ENCODE assay signal across 8 cellular contexts in genomic region chr14:68377459-68377858, GRCh38.
A peak's percentile ranks its signal among the peaks of the same experiment; 100 is the strongest.
DNase-seq lines count a peak whose midpoint lies in the region; ATAC-seq and TF ChIP-seq lines count a peak whose summit lies in the region.

No MANE protein-coding gene starts in this region.

- peaks cover 0 to 3% (median 0%) of the 10 kb centered on the region in 3 donors for H3K36me3 Mint-ChIP-seq in immature natural killer cell
- H3K36me3 Mint-ChIP-seq in stimulated activated naive B cell treated with anti-CD40 and anti-IgM and Interleukin-4, amounts not matched to agents 10 μg/mL and 1 μg/mL and 100 μg/mL, for 72 hours, result peaks cover 2 to 11% of the 10 kb centered on the region in 2 donors

- H3K79me2 ChIP-seq in Karpas-422 (ENCODE audit: low read length), result no peaks in the 10 kb centered on the region

- peak in 1 of 2 donors; percentile 23 for TF ChIP-seq POLR2A in adrenal gland (IDR thresholded peaks at IDR 0.05)

- 59 to 68% (median 63%) methylated on average over 8 of the region's 8 CpGs for WGBS in adrenal gland, 4 donors

- no peak overlapping the region for H3K9ac ChIP-seq in Karpas-422 (ENCODE audit: low read length)

- H3K4me3 Mint-ChIP-seq in immature natural killer cell, result peak overlapping the region in 4 of 5 donors; percentile 8 to 44 (median 28)
- H3K4me3 Mint-ChIP-seq in stimulated activated naive B cell treated with anti-CD40 and anti-IgM and Interleukin-4, amounts not matched to agents 10 μg/mL and 1 μg/mL and 100 μg/mL, for 72 hours, result peak overlapping the region; percentile 6 to 59

- intact Hi-C loops in adrenal gland (cut with DNase I), result loop anchor here in 1 of 2 donors (10.0 kb wide), 1 partner anchor 73 kb away; no protein-coding TSS in a partner anchor

- H3K4me2 ChIP-seq in Karpas-422 (ENCODE audit: low read depth, low read length, poor library complexity, severe bottlenecking), result no peak overlapping the region

- H3K27me3 Mint-ChIP-seq in immature natural killer cell (ENCODE audit: low read depth in 3 of 3), result no peaks in the 10 kb centered on the region
- no peaks in the 10 kb centered on the region for H3K27me3 Mint-ChIP-seq in stimulated activated naive B cell treated with anti-CD40 and anti-IgM and Interleukin-4, amounts not matched to agents 10 μg/mL and 1 μg/mL and 100 μg/mL, for 72 hours

- peak; percentile 28 to 44 for ATAC-seq in stimulated activated naive B cell treated with anti-CD40 and anti-IgM and Interleukin-4, amounts not matched to agents 10 μg/mL and 1 μg/mL and 100 μg/mL, for 72 hours (replicated peaks)

- H3K9me2 ChIP-seq in Karpas-422 (replicated peaks; ENCODE audit: insufficient read depth, low read length), result no peaks in the 10 kb centered on the region

- no peak overlapping the region for H3K4me3 ChIP-seq in adrenal gland
- no peak overlapping the region for H3K4me3 ChIP-seq in Karpas-422 (ENCODE audit: low read length)

- H3K9me3 ChIP-seq in adrenal gland (replicated peaks in 1 of 3) (no peaks in the 10 kb centered on the region), Karpas-422 (ENCODE audit: low read length) (no peaks in the 10 kb centered on the region)

- H3K27ac Mint-ChIP-seq in immature natural killer cell, result peak overlapping the region; percentile 13 to 87 (median 57)
- peak overlapping the region; percentile 82 for H3K27ac Mint-ChIP-seq in stimulated activated naive B cell treated with anti-CD40 and anti-IgM and Interleukin-4, amounts not matched to agents 10 μg/mL and 1 μg/mL and 100 μg/mL, for 72 hours

- no peak for TF ChIP-seq CTCF in adrenal gland (IDR thresholded peaks at IDR 0.05)

- in situ Hi-C loops in KBM-7 (cut with MboI; ENCODE audit: low pct_unique_long_range_greater_than_20kb, low sequenced_read_pairs), result no loop called here

- peak; percentile 70 for DNase-seq in KBM-7
- peak; percentile 42 to 74 (median 51) for DNase-seq in adrenal gland
- DNase-seq in immature natural killer cell, result peak in 1 of 3 donors; percentile 10
- DNase-seq in stimulated activated naive B cell treated with anti-CD40 and anti-IgM and Interleukin-4, amounts not matched to agents 10 μg/mL and 1 μg/mL and 100 μg/mL, for 72 hours, result no peak
- DNase-seq in activated naive CD4-positive, alpha-beta T cell treated with anti-CD3 and anti-CD28 coated beads, Interleukin-2, amount 50 U/mL, for 16 hours, result no peak
- no peak for DNase-seq in Karpas-422
- no peak for DNase-seq in activated gamma-delta T cell treated with Interleukin-2 at 50 U/mL for 16 hours
- DNase-seq in glomerular visceral epithelial cell (ENCODE audit: extremely low spot score), result no peak

- no peaks in the 10 kb centered on the region for H3K9me3 Mint-ChIP-seq in immature natural killer cell
- H3K9me3 Mint-ChIP-seq in stimulated activated naive B cell treated with anti-CD40 and anti-IgM and Interleukin-4, amounts not matched to agents 10 μg/mL and 1 μg/mL and 100 μg/mL, for 72 hours, result peaks cover 0 to 5% of the 10 kb centered on the region in 2 donors

- no peaks in the 10 kb centered on the region for H3K27me3 ChIP-seq in adrenal gland
- no peaks in the 10 kb centered on the region for H3K27me3 ChIP-seq in Karpas-422 (ENCODE audit: low read length)

- H3K4me1 Mint-ChIP-seq in immature natural killer cell, result peaks cover 34 to 73% of the 10 kb centered on the region in 2 donors
- H3K4me1 Mint-ChIP-seq in stimulated activated naive B cell treated with anti-CD40 and anti-IgM and Interleukin-4, amounts not matched to agents 10 μg/mL and 1 μg/mL and 100 μg/mL, for 72 hours, result peaks cover 43 to 82% of the 10 kb centered on the region in 2 donors

- H3K27ac ChIP-seq in adrenal gland, result peak overlapping the region; percentile 8 to 69 (median 46)
- no peak overlapping the region for H3K27ac ChIP-seq in Karpas-422 (ENCODE audit: low read length)

- peaks cover 7% of the 10 kb centered on the region; the same call in 1 of the 2 replicates for H4K20me1 ChIP-seq in Karpas-422 (ENCODE audit: insufficient read depth, low read depth, low read length)

- peaks cover 0 to 12% of the 10 kb centered on the region in 2 donors for H3K4me1 ChIP-seq in adrenal gland (replicated peaks in 1 of 2)
- peaks cover 9% of the 10 kb centered on the region for H3K4me1 ChIP-seq in Karpas-422 (ENCODE audit: low read length)

- H3K36me3 ChIP-seq in adrenal gland (replicated peaks in 1 of 2) (no peaks in the 10 kb centered on the region), Karpas-422 (ENCODE audit: insufficient read depth, low read length) (no peaks in the 10 kb centered on the region)

- H2AFZ ChIP-seq in Karpas-422 (ENCODE audit: low read length), result no peak overlapping the region

Comparison
In these comparisons a context has a peak if more than half of its experiments do, and no peak if none do; other contexts are left out.
1. DNase-seq: peak in KBM-7 (single experiment) and adrenal gland (7 of 7); none in stimulated activated naive B cell treated with anti-CD40 and anti-IgM and Interleukin-4, amounts not matched to agents 10 μg/mL and 1 μg/mL and 100 μg/mL, for 72 hours (single experiment), activated naive CD4-positive, alpha-beta T cell treated with anti-CD3 and anti-CD28 coated beads, Interleukin-2, amount 50 U/mL, for 16 hours (single experiment), Karpas-422 (single experiment), activated gamma-delta T cell treated with Interleukin-2 at 50 U/mL for 16 hours (single experiment) and glomerular visceral epithelial cell (single experiment).